In the genomic region with DNA sequence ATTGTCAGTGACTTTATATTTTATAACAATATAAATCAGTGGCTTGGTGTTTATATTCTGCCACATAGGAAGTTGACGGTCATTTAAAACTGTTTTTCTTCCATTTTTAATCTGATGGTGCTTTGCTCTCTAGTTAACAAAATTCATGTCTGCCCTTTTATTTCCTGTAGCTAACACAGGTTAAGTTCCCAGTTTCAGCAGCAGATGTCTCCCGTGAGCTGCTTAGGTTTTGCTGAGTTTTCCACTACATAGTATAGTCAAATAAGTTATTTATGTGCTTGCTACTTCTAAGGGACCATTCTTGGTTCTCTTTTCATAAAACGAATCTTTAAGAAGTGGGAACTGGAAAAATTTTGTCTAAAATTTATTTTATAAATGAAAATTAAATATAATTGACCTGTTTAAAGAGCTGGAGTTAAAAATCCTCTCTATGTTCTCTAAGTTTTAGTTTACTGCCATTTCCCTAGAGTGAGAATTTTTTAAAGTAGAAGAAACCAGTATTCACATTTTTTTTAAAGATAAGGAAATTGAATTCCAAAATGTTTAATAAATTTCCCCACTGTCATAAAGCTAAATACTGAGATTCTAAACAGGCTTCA, we compare ENCODE assay signal across 8 cellular contexts. TPM values are rescaled to one million over a fixed set of nuclear protein-coding genes. Genes with fewer than 3 reads are reported as not detected.
DNase-seq lines count a peak whose midpoint lies in the region; ATAC-seq and FAIRE-seq lines count a peak whose summit lies in the region.

No MANE protein-coding gene starts in this region.

- H3K9me3 Mint-ChIP-seq in activated CD4-positive, alpha-beta memory T cell treated with anti-CD3 and anti-CD28 coated beads for 36 hours: peaks cover 13% of the 10 kb centered on the region

- peaks cover 11% of the 10 kb centered on the region for H3K4me1 Mint-ChIP-seq in activated CD4-positive, alpha-beta memory T cell treated with anti-CD3 and anti-CD28 coated beads for 36 hours (ENCODE audit: low read depth)

- ATAC-seq in HG02763 (IDR thresholded peaks at IDR 0.05; ENCODE audit: unreplicated experiment): peak; percentile 66

- peak overlapping the region; percentile 1 for H3K27ac Mint-ChIP-seq in activated CD4-positive, alpha-beta memory T cell treated with anti-CD3 and anti-CD28 coated beads for 36 hours

- FAIRE-seq in endometrium (lab: Jason Lieb, UNC): peak; percentile 95

- H3K4me3 Mint-ChIP-seq in activated CD4-positive, alpha-beta memory T cell treated with anti-CD3 and anti-CD28 coated beads for 36 hours: no peak overlapping the region

- peaks cover 35% of the 10 kb centered on the region for H3K36me3 Mint-ChIP-seq in activated CD4-positive, alpha-beta memory T cell treated with anti-CD3 and anti-CD28 coated beads for 36 hours

- POLR2A ChIA-PET in activated CD4-positive, alpha-beta memory T cell treated with anti-CD3 and anti-CD28 coated beads for 36 hours (lab: Charles Lee): no interaction called here

- intact Hi-C loops in activated CD4-positive, alpha-beta memory T cell treated with anti-CD3 and anti-CD28 coated beads for 36 hours (cut with micrococcal nuclease): loop anchor here (1.0 to 5.0 kb wide), 2 partner anchors 123 to 308 kb away; no protein-coding TSS in a partner anchor

- H3K27me3 Mint-ChIP-seq in activated CD4-positive, alpha-beta memory T cell treated with anti-CD3 and anti-CD28 coated beads for 36 hours: no peaks in the 10 kb centered on the region

- CTCF ChIA-PET in activated CD4-positive, alpha-beta memory T cell treated with anti-CD3 and anti-CD28 coated beads for 36 hours (lab: Charles Lee): interaction anchor here (0.6 to 4.9 kb wide), 27 partner anchors 9 to 386 kb away, joined by 3 to 25 read pairs (median 4); no protein-coding TSS in a partner anchor

- DNase-seq in NCI-H345 (lab: John Stamatoyannopoulos, UW): peak; percentile 20
- DNase-seq in NCI-H345 treated with DMSO at 0.1 percent for 48 hours (lab: John Stamatoyannopoulos, UW; ENCODE audit: unreplicated experiment): no peak
- peak; percentile 38 for DNase-seq in NCI-H510A (lab: John Stamatoyannopoulos, UW)
- DNase-seq in activated CD4-positive, alpha-beta memory T cell treated with anti-CD3 and anti-CD28 coated beads for 36 hours: peak; percentile 71
- DNase-seq in mucosa of gallbladder (ENCODE audit: low spot score): peak; percentile 70
- DNase-seq in stimulated activated naive CD4-positive, alpha-beta T cell (lab: John Stamatoyannopoulos, UW): peak; percentile 6 to 55 (median 32)

RNA-seq across cellular contexts. Expression of gene HTR2B, which starts 20.6 kb away (rescaled TPM):
- not detected for total RNA-seq in activated CD4-positive, alpha-beta memory T cell treated with anti-CD3 and anti-CD28 coated beads for 36 hours
- total RNA-seq in mucosa of gallbladder: 0.14 TPM

RNA-seq across cellular contexts. Expression of gene PSMD1, which starts 47.5 kb away (rescaled TPM):
- total RNA-seq in activated CD4-positive, alpha-beta memory T cell treated with anti-CD3 and anti-CD28 coated beads for 36 hours: 100 to 1,000 TPM; 116 TPM
- 55.6 TPM for total RNA-seq in mucosa of gallbladder
